8 cellular contexts compared by ENCODE assay signal in genomic region chr5:115168829-115169391, GRCh38. TPM values are rescaled to one million over a fixed set of nuclear protein-coding genes. Genes with fewer than 3 reads are reported as not detected.
DNase-seq lines count a peak whose midpoint lies in the region; ATAC-seq and TF ChIP-seq lines count a peak whose summit lies in the region.

No MANE protein-coding gene starts in this region.

- H3K4me3 ChIP-seq in left lung = peak overlapping the region; percentile 73 to 90
- H3K4me3 ChIP-seq in thyroid gland (replicated peaks in 1 of 3) = peak overlapping the region; percentile 58 to 83 (median 70)

- H3K4me1 ChIP-seq in left lung (peaks cover 0 to 23% of the 10 kb centered on the region in 2 donors), thyroid gland (peaks cover 8 to 12% of the 10 kb centered on the region in 2 donors)

- no peak for TF ChIP-seq POLR2A in thyroid gland (IDR thresholded peaks at IDR 0.05)

- H3K27ac ChIP-seq in left lung = peak overlapping the region; percentile 40 to 61
- no peak overlapping the region for H3K27ac ChIP-seq in thyroid gland

- H3K27me3 Mint-ChIP-seq in activated naive CD4-positive, alpha-beta T cell treated with anti-CD3 and anti-CD28 coated beads for 36 hours (ENCODE audit: low read depth) = peaks cover 64% of the 10 kb centered on the region
- peaks cover 9% of the 10 kb centered on the region for H3K27me3 Mint-ChIP-seq in brain

- 3 to 6% methylated on average over 17 to 28 of the region's 31 CpGs for WGBS in thyroid gland, 2 donors

- H3K27me3 ChIP-seq in left lung (peaks cover 18 to 90% of the 10 kb centered on the region in 2 donors), thyroid gland (no peaks in the 10 kb centered on the region)

- no peaks in the 10 kb centered on the region for H3K9me3 ChIP-seq in left lung
- no peaks in the 10 kb centered on the region for H3K9me3 ChIP-seq in thyroid gland

- intact Hi-C loops in activated naive CD4-positive, alpha-beta T cell treated with anti-CD3 and anti-CD28 coated beads for 36 hours (cut with micrococcal nuclease) = loop anchor here (2.0 kb wide), 2 partner anchors 70 to 94 kb away; partner anchors contain the start of gene PGGT1B
- intact Hi-C loops in left lung (cut with DNase I) = no loop called here
- intact Hi-C loops in thyroid gland (cut with DNase I) = no loop called here

- DNase-seq in activated naive CD4-positive, alpha-beta T cell treated with anti-CD3 and anti-CD28 coated beads for 36 hours = no peak
- no peak for DNase-seq in activated naive CD4-positive, alpha-beta T cell treated with anti-CD3 and anti-CD28 coated beads, Interleukin-2, amount 50 U/mL, for 72 hours (ENCODE audit: low spot score in 2 of 2)
- DNase-seq in NAMALWA (ENCODE audit: low spot score) (peak; percentile 46), left lung (peak in 1 of 2 donors; percentile 80), thyroid gland (peak; percentile 7 to 16), DMS153 treated with DMSO at 0.1 percent for 48 hours (lab: John Stamatoyannopoulos, UW; ENCODE audit: unreplicated experiment) (no peak)
- DNase-seq in effector CD4-positive, alpha-beta T cell = no peak

- peak overlapping the region; percentile 82 for H3K4me3 Mint-ChIP-seq in activated naive CD4-positive, alpha-beta T cell treated with anti-CD3 and anti-CD28 coated beads for 36 hours
- peak overlapping the region; percentile 82 to 90 (median 85) for H3K4me3 Mint-ChIP-seq in brain

- CTCF ChIA-PET in activated naive CD4-positive, alpha-beta T cell treated with anti-CD3 and anti-CD28 coated beads for 36 hours (lab: Charles Lee) = no interaction called here

- TF ChIP-seq CTCF in brain (conservative IDR thresholded peaks at IDR 0.05) (no peak), left lung (IDR thresholded peaks at IDR 0.05) (no peak), thyroid gland (IDR thresholded peaks at IDR 0.05) (no peak)

- H3K36me3 ChIP-seq in left lung = no peaks in the 10 kb centered on the region
- no peaks in the 10 kb centered on the region for H3K36me3 ChIP-seq in thyroid gland

- peaks cover 12% of the 10 kb centered on the region for H3K4me1 Mint-ChIP-seq in activated naive CD4-positive, alpha-beta T cell treated with anti-CD3 and anti-CD28 coated beads for 36 hours (ENCODE audit: low read depth)
- peaks cover 29% of the 10 kb centered on the region for H3K4me1 Mint-ChIP-seq in brain

- H3K27ac Mint-ChIP-seq in activated naive CD4-positive, alpha-beta T cell treated with anti-CD3 and anti-CD28 coated beads for 36 hours = no peak overlapping the region
- no peak overlapping the region for H3K27ac Mint-ChIP-seq in activated naive CD4-positive, alpha-beta T cell treated with anti-CD3 and anti-CD28 coated beads, Interleukin-2, amount 50 U/mL, for 72 hours
- H3K27ac Mint-ChIP-seq in brain = peak overlapping the region; percentile 58 to 96 (median 85)

- H3K36me3 Mint-ChIP-seq in activated naive CD4-positive, alpha-beta T cell treated with anti-CD3 and anti-CD28 coated beads for 36 hours (ENCODE audit: low read depth) = peaks cover 8% of the 10 kb centered on the region
- peaks cover 26 to 32% of the 10 kb centered on the region in 2 donors for H3K36me3 Mint-ChIP-seq in activated naive CD4-positive, alpha-beta T cell treated with anti-CD3 and anti-CD28 coated beads, Interleukin-2, amount 50 U/mL, for 72 hours
- H3K36me3 Mint-ChIP-seq in brain = peaks cover 49% of the 10 kb centered on the region

- no peak for ATAC-seq in activated naive CD4-positive, alpha-beta T cell treated with anti-CD3 and anti-CD28 coated beads, Interleukin-2, amount 50 U/mL, for 72 hours
- peak; percentile 49 for ATAC-seq in left lung

- peaks cover 10% of the 10 kb centered on the region for H3K9me3 Mint-ChIP-seq in activated naive CD4-positive, alpha-beta T cell treated with anti-CD3 and anti-CD28 coated beads for 36 hours
- H3K9me3 Mint-ChIP-seq in activated naive CD4-positive, alpha-beta T cell treated with anti-CD3 and anti-CD28 coated beads, Interleukin-2, amount 50 U/mL, for 72 hours = peaks cover 0 to 13% of the 10 kb centered on the region in 2 donors
- H3K9me3 Mint-ChIP-seq in brain = peaks cover 23 to 40% (median 37%) of the 10 kb centered on the region in 5 experiments

RNA-seq across cellular contexts. Expression of gene TRIM36, which starts 0.8 kb away (rescaled TPM):
- total RNA-seq in activated naive CD4-positive, alpha-beta T cell treated with anti-CD3 and anti-CD28 coated beads for 36 hours = under 1 TPM in 1 of 2 experiments, not detected in 1; 0.17 TPM
- under 1 TPM in 1 of 2 donors, not detected in 1; 0.91 TPM for total RNA-seq in activated naive CD4-positive, alpha-beta T cell treated with anti-CD3 and anti-CD28 coated beads, Interleukin-2, amount 50 U/mL, for 72 hours
- polyA plus RNA-seq in brain (ENCODE audit: insufficient read depth, low read depth, low replicate concordance) = 19.6 TPM
- total RNA-seq in left lung (1 to 10 TPM; 4.4 to 6.9 TPM), thyroid gland (1 to 10 TPM in 3 of 4 donors, under 1 TPM in 1; 0.22 to 3.4 (median 2.1) TPM)

Comparison
In these comparisons a context has a peak if more than half of its experiments do, and no peak if none do; other contexts are left out.
1. DNase-seq: peak in NAMALWA (single experiment) and thyroid gland (2 of 2); none in activated naive CD4-positive, alpha-beta T cell treated with anti-CD3 and anti-CD28 coated beads for 36 hours (single experiment), activated naive CD4-positive, alpha-beta T cell treated with anti-CD3 and anti-CD28 coated beads, Interleukin-2, amount 50 U/mL, for 72 hours (0 of 2), effector CD4-positive, alpha-beta T cell (single experiment) and DMS153 treated with DMSO at 0.1 percent for 48 hours (single experiment).
2. H3K27ac Mint-ChIP-seq: peak in brain (5 of 5); none in activated naive CD4-positive, alpha-beta T cell treated with anti-CD3 and anti-CD28 coated beads for 36 hours (single experiment) and activated naive CD4-positive, alpha-beta T cell treated with anti-CD3 and anti-CD28 coated beads, Interleukin-2, amount 50 U/mL, for 72 hours (0 of 2).
3. H3K27ac ChIP-seq: peak in left lung (2 of 2); none in thyroid gland (0 of 3).